ENCODE assay signal across 9 cellular contexts in the genomic region with DNA sequence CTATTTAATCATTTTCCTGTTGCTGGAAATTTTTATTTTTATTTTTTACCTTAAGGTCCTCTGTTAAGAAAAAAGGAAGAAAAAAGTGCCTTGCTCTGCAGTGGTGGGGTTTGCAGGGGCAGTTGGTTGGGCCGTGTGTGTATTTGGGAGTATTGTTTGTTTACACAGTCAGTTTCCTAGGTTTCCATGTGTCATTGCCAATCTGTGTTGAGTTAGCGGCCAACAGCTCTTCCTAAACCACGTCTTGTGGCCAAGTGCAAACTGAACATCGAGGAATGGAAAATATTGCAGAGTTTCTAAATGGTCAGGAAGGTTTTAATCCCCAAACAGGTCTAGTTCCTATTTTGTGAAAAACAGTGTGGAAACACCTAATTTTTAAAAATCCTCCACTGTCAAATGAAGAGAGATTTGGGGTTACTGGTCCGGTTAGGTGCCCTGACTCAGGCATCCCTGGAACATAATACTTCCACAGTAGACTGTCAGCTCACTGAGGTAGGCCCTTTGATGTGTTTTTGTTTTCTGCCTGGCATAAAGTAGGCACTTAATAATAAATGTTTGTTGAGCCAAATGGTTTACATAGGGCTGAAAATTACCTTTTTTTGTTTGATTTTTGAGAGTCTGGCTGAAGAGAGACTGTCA. TPM values are rescaled to one million over a fixed set of nuclear protein-coding genes. Genes with fewer than 3 reads are reported as not detected.
DNase-seq lines count a peak whose midpoint lies in the region; ATAC-seq and TF ChIP-seq lines count a peak whose summit lies in the region.
"Had no signal": no experiment of that assay in that cellular context is flagged by ENCODE, and none has a peak within 500 bp of the region (broad histone marks: within the 10 kb centered on the region; RNA-seq: fewer than 3 reads in every experiment).

No MANE protein-coding gene starts in this region.

- POLR2A ChIA-PET in activated CD4-positive, alpha-beta T cell treated with anti-CD3 and anti-CD28 coated beads, Interleukin-2, amount 10 ng/mL, durations not matched to agents 7 days and 5 days (lab: Charles Lee), result no interaction called here

- H3K4me3 ChIP-seq in LNCaP clone FGC (ENCODE audit: low read depth, low read length) (no peak overlapping the region), thyroid gland (replicated peaks in 1 of 3) (no peak overlapping the region), endodermal cell (ENCODE audit: low read length) (no peak overlapping the region)
- H3K4me3 ChIP-seq: cardiac muscle cell had no signal

- no peak overlapping the region for H3K27ac Mint-ChIP-seq in activated CD4-positive, alpha-beta T cell treated with anti-CD3 and anti-CD28 coated beads, Interleukin-2, amount 10 ng/mL, durations not matched to agents 7 days and 5 days
- H3K27ac Mint-ChIP-seq in endodermal cell, result no peak overlapping the region

- no peak overlapping the region for H3K9ac ChIP-seq in endodermal cell (ENCODE audit: extremely low read depth, low read length, poor library complexity, severe bottlenecking)

- WGBS in thyroid gland, 2 donors, result 28 to 39% methylated on average over 5 of the region's 5 CpGs
- WGBS in endodermal cell (ENCODE audit: insufficient coverage in 1 of 2, insufficient read length in 1 of 2), 2 experiments, result 86 to 100% methylated on average over 1 to 5 of the region's 5 CpGs

- no peak for TF ChIP-seq POLR2A in thyroid gland (IDR thresholded peaks at IDR 0.05)

- no peaks in the 10 kb centered on the region for H3K9me3 Mint-ChIP-seq in activated CD4-positive, alpha-beta T cell treated with anti-CD3 and anti-CD28 coated beads, Interleukin-2, amount 10 ng/mL, durations not matched to agents 7 days and 5 days
- no peaks in the 10 kb centered on the region for H3K9me3 Mint-ChIP-seq in endodermal cell

- H3K27ac ChIP-seq in thyroid gland (peak overlapping the region; percentile 1 to 56 (median 9)), endodermal cell (ENCODE audit: low read depth, low read length) (no peak overlapping the region)
- H3K27ac ChIP-seq: cardiac muscle cell had no signal

- no peak for TF ChIP-seq CTCF in LNCaP clone FGC (IDR thresholded peaks at IDR 0.05; ENCODE audit: control insufficient read depth, extremely low read depth, insufficient read depth)
- TF ChIP-seq CTCF in thyroid gland (IDR thresholded peaks at IDR 0.05), result no peak
- no peak for TF ChIP-seq CTCF in endodermal cell (conservative IDR thresholded peaks at IDR 0.05)

- no peak overlapping the region for H3K4me3 Mint-ChIP-seq in activated CD4-positive, alpha-beta T cell treated with anti-CD3 and anti-CD28 coated beads, Interleukin-2, amount 10 ng/mL, durations not matched to agents 7 days and 5 days
- no peak overlapping the region for H3K4me3 Mint-ChIP-seq in endodermal cell

- no peaks in the 10 kb centered on the region for H3K4me1 Mint-ChIP-seq in activated CD4-positive, alpha-beta T cell treated with anti-CD3 and anti-CD28 coated beads, Interleukin-2, amount 10 ng/mL, durations not matched to agents 7 days and 5 days
- H3K4me1 Mint-ChIP-seq in endodermal cell, result peaks cover 6% of the 10 kb centered on the region

- no peaks in the 10 kb centered on the region for H3K36me3 Mint-ChIP-seq in activated CD4-positive, alpha-beta T cell treated with anti-CD3 and anti-CD28 coated beads, Interleukin-2, amount 10 ng/mL, durations not matched to agents 7 days and 5 days (ENCODE audit: low read depth)
- no peaks in the 10 kb centered on the region for H3K36me3 Mint-ChIP-seq in endodermal cell (ENCODE audit: low read depth)

- DNase-seq in LNCaP clone FGC (ENCODE audit: low read depth), result peak; percentile 66
- peak; percentile 4 for DNase-seq in SW480 (ENCODE audit: low spot score)
- DNase-seq in left ventricle myocardium superior, result peak; percentile 47
- DNase-seq in thyroid gland, result no peak
- DNase-seq in activated effector memory CD4-positive, alpha-beta T cell treated with Interleukin-2 at 50 U/mL for 16 hours, result no peak
- DNase-seq in activated CD4-positive, alpha-beta T cell treated with anti-CD3 and anti-CD28 coated beads, Interleukin-2, amount 10 ng/mL, durations not matched to agents 7 days and 5 days, result no peak
- no peak for DNase-seq in endodermal cell

- H3K9me3 ChIP-seq in thyroid gland (no peaks in the 10 kb centered on the region), endodermal cell (ENCODE audit: control insufficient read depth, low read length) (no peaks in the 10 kb centered on the region)

- CTCF ChIA-PET in activated CD4-positive, alpha-beta T cell treated with anti-CD3 and anti-CD28 coated beads, Interleukin-2, amount 10 ng/mL, durations not matched to agents 7 days and 5 days (lab: Charles Lee), result interaction anchor here (1.3 kb wide), 1 partner anchor 32 kb away, joined by 3 read pairs; no protein-coding TSS in a partner anchor

- H3K4me1 ChIP-seq in thyroid gland, result peaks cover 17 to 31% of the 10 kb centered on the region in 2 donors
- H3K4me1 ChIP-seq in endodermal cell (ENCODE audit: control insufficient read depth, insufficient read depth, low read length), result no peaks in the 10 kb centered on the region

- H3K27me3 Mint-ChIP-seq in activated CD4-positive, alpha-beta T cell treated with anti-CD3 and anti-CD28 coated beads, Interleukin-2, amount 10 ng/mL, durations not matched to agents 7 days and 5 days, result peaks cover 4% of the 10 kb centered on the region
- peaks cover 1% of the 10 kb centered on the region for H3K27me3 Mint-ChIP-seq in endodermal cell (ENCODE audit: insufficient read depth)

- intact Hi-C loops in left ventricle myocardium superior (cut with micrococcal nuclease), result no loop called here
- intact Hi-C loops in thyroid gland (cut with DNase I), result no loop called here

- peak; percentile 92 for ATAC-seq in left ventricle myocardium superior
- ATAC-seq: Panc1 had no signal

- H3K36me3 ChIP-seq in thyroid gland, result no peaks in the 10 kb centered on the region
- H3K36me3 ChIP-seq in endodermal cell (ENCODE audit: control insufficient read depth, insufficient read depth, low read length), result no peaks in the 10 kb centered on the region
- H3K36me3 ChIP-seq: cardiac muscle cell had no signal

- H3K27me3 ChIP-seq in thyroid gland (no peaks in the 10 kb centered on the region), endodermal cell (ENCODE audit: control insufficient read depth, insufficient read depth, low read length, poor library complexity, severe bottlenecking) (no peaks in the 10 kb centered on the region)
- H3K27me3 ChIP-seq: cardiac muscle cell had no signal

RNA-seq across cellular contexts. Expression of gene MAMDC2, which starts 37.0 kb away (rescaled TPM):
- total RNA-seq in left ventricle myocardium superior (8.9 TPM), thyroid gland (10 to 100 TPM; 15.8 to 19.6 (median 18.4) TPM), endodermal cell (1 to 10 TPM in 1 of 2 donors, under 1 TPM in 1; 0.44 to 1.4 TPM)
- total RNA-seq in activated CD4-positive, alpha-beta T cell treated with anti-CD3 and anti-CD28 coated beads, Interleukin-2, amount 10 ng/mL, durations not matched to agents 7 days and 5 days, result not detected
- 6.9 TPM for polyA plus RNA-seq in endodermal cell (2013, experiment 1 of 2)
- polyA plus RNA-seq in endodermal cell (2013, experiment 2 of 2), result 9.6 TPM

Comparison
In these comparisons a context has a peak if more than half of its experiments do, and no peak if none do; other contexts are left out.
1. DNase-seq: peak in LNCaP clone FGC (single experiment), SW480 (single experiment) and left ventricle myocardium superior (single experiment); none in thyroid gland (0 of 2), activated effector memory CD4-positive, alpha-beta T cell treated with Interleukin-2 at 50 U/mL for 16 hours (single experiment), activated CD4-positive, alpha-beta T cell treated with anti-CD3 and anti-CD28 coated beads, Interleukin-2, amount 10 ng/mL, durations not matched to agents 7 days and 5 days (single experiment) and endodermal cell (single experiment).